In the genomic region with DNA sequence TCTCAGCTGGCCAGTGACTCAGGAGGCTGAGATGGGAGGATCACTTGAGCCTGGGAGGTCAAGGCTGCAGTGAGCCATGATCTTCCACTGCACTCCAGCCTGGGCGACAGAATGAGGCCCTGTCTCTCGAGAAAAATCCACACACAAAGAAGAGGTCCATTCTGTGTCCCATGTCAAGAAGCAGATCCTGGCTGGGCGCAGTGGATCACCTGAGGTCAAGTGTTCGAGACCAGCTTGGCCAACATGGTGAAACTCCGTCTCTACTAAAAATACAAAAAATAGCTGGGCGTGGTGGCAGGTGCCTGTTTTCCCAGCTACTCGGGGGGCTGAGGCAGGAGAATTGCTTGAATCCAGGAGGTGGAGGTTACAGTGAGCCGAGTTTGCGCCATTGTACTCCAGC, we compare ENCODE assay signal across 11 cellular contexts. TPM values are rescaled to one million over a fixed set of nuclear protein-coding genes. Genes with fewer than 3 reads are reported as not detected.
A peak's percentile ranks its signal among the peaks of the same experiment; 100 is the strongest.
DNase-seq lines count a peak whose midpoint lies in the region; ATAC-seq and TF ChIP-seq lines count a peak whose summit lies in the region.
"Not testable (repeated sequence)": the region's sequence is repeated elsewhere in the genome, so short reads cannot be mapped to it uniquely, and the experiment has no call there.
"Had no signal": no experiment of that assay in that cellular context is flagged by ENCODE, and none has a peak within 500 bp of the region (broad histone marks: within the 10 kb centered on the region; RNA-seq: fewer than 3 reads in every experiment).

No MANE protein-coding gene starts in this region.

- CTCF ChIA-PET in CD8-positive, alpha-beta T cell (lab: Charles Lee) = interaction anchor here (0.7 to 9.2 kb wide), 6 partner anchors 9 to 69 kb away, joined by 3 to 184 read pairs (median 4); a partner anchor contains a TSS
- CTCF ChIA-PET in T-cell (lab: Charles Lee) = interaction anchor here (0.6 to 1.9 kb wide), 2 partner anchors 13 to 42 kb away, joined by 6 to 8 read pairs; no protein-coding TSS in a partner anchor
- CTCF ChIA-PET in activated CD8-positive, alpha-beta T cell treated with anti-CD3 and anti-CD28 coated beads for 36 hours (lab: Charles Lee) = interaction anchor here (2.0 to 14.6 kb wide), 2 partner anchors 15 to 62 kb away, joined by 5 to 214 read pairs; a partner anchor contains a TSS
- CTCF ChIA-PET in activated naive CD4-positive, alpha-beta T cell treated with anti-CD3 and anti-CD28 coated beads for 36 hours (lab: Charles Lee) = interaction anchor here (1.7 to 14.8 kb wide), 3 partner anchors 11 to 13 kb away, joined by 4 to 234 read pairs (median 6); a partner anchor contains a TSS
- CTCF ChIA-PET in naive thymus-derived CD4-positive, alpha-beta T cell (lab: Charles Lee) = interaction anchor here (0.7 to 8.8 kb wide), 4 partner anchors 11 to 906 kb away, joined by 4 to 129 read pairs (median 6); a partner anchor contains a TSS

- H3K4me1 Mint-ChIP-seq in CD8-positive, alpha-beta T cell (ENCODE audit: low read depth) = peaks cover 90% of the 10 kb centered on the region
- peaks cover 90 to 96% (median 94%) of the 10 kb centered on the region in 3 donors for H3K4me1 Mint-ChIP-seq in T-cell
- H3K4me1 Mint-ChIP-seq in activated CD8-positive, alpha-beta T cell treated with anti-CD3 and anti-CD28 coated beads for 36 hours (ENCODE audit: low read depth) = peaks cover 84% of the 10 kb centered on the region
- H3K4me1 Mint-ChIP-seq in activated naive CD4-positive, alpha-beta T cell treated with anti-CD3 and anti-CD28 coated beads for 36 hours (ENCODE audit: low read depth) = peaks cover 86% of the 10 kb centered on the region
- H3K4me1 Mint-ChIP-seq in activated naive CD8-positive, alpha-beta T cell treated with anti-CD3 and anti-CD28 coated beads for 36 hours = peaks cover 77% of the 10 kb centered on the region
- peaks cover 71 to 95% (median 88%) of the 10 kb centered on the region in 7 donors for H3K4me1 Mint-ChIP-seq in naive thymus-derived CD4-positive, alpha-beta T cell
- H3K4me1 Mint-ChIP-seq in stimulated activated naive CD8-positive, alpha-beta T cell treated with anti-CD3 and anti-CD28 coated beads, Interleukin-15, Interleukin-2, amounts not matched to agents 100 ng/mL and 50 ng/mL, for 24 hours (ENCODE audit: low read depth) = peaks cover 88% of the 10 kb centered on the region

- H3K4me1 ChIP-seq in BLaER1 = peaks cover 20% of the 10 kb centered on the region
- peaks cover 99% of the 10 kb centered on the region for H3K4me1 ChIP-seq in CD8-positive, alpha-beta T cell (ENCODE audit: insufficient read depth, low read length)
- peaks cover 92 to 98% of the 10 kb centered on the region in 2 donors for H3K4me1 ChIP-seq in naive thymus-derived CD4-positive, alpha-beta T cell (ENCODE audit: control insufficient read depth in 2 of 2, insufficient read depth in 2 of 2, low read length in 2 of 2)

- POLR2A ChIA-PET in CD8-positive, alpha-beta T cell (lab: Charles Lee) = interaction anchor here (0.7 to 4.7 kb wide), 3 partner anchors 9 to 14 kb away, joined by 4 to 40 read pairs (median 5); a partner anchor contains a TSS
- POLR2A ChIA-PET in T-cell (lab: Charles Lee) = interaction anchor here in 1 of 2 donors (0.7 to 1.1 kb wide), 2 partner anchors 12 to 83 kb away, joined by 3 read pairs; no protein-coding TSS in a partner anchor
- POLR2A ChIA-PET in activated CD8-positive, alpha-beta T cell treated with anti-CD3 and anti-CD28 coated beads for 36 hours (lab: Charles Lee) = interaction anchor here (4.0 kb wide), 1 partner anchor 13 kb away, joined by 27 read pairs; no protein-coding TSS in a partner anchor
- POLR2A ChIA-PET in naive thymus-derived CD4-positive, alpha-beta T cell (lab: Charles Lee) = interaction anchor here (0.6 to 14.7 kb wide), 6 partner anchors 14 to 137 kb away, joined by 3 to 160 read pairs (median 4); a partner anchor contains a TSS

- H4K20me1 ChIP-seq in BLaER1 = peaks cover 41% of the 10 kb centered on the region

- not testable (repeated sequence) for DNase-seq in CD8-positive, alpha-beta T cell; T-cell; activated CD8-positive, alpha-beta T cell treated with anti-CD3 and anti-CD28 coated beads for 36 hours; activated naive CD4-positive, alpha-beta T cell treated with anti-CD3 and anti-CD28 coated beads for 36 hours; activated naive CD8-positive, alpha-beta T cell treated with anti-CD3 and anti-CD28 coated beads for 36 hours; naive thymus-derived CD4-positive, alpha-beta T cell

- not testable (repeated sequence) for H3K9ac ChIP-seq in BLaER1

- TF ChIP-seq CTCF in CD8-positive, alpha-beta T cell (IDR thresholded peaks at IDR 0.05); activated CD8-positive, alpha-beta T cell treated with anti-CD3 and anti-CD28 coated beads for 36 hours (IDR thresholded peaks at IDR 0.05): not testable (repeated sequence)

- H3K4me2 ChIP-seq in BLaER1 = peak overlapping the region; percentile 66; the same call in 1 of the 2 replicates

- not testable (repeated sequence) for H3K9me3 ChIP-seq in BLaER1; CD8-positive, alpha-beta T cell (ENCODE audit: low read length); naive thymus-derived CD4-positive, alpha-beta T cell (ENCODE audit: control insufficient read depth in 2 of 3, low read length in 3 of 3)

- H3K27me3 Mint-ChIP-seq in CD8-positive, alpha-beta T cell (ENCODE audit: low read depth); T-cell; activated CD8-positive, alpha-beta T cell treated with anti-CD3 and anti-CD28 coated beads for 36 hours; activated naive CD4-positive, alpha-beta T cell treated with anti-CD3 and anti-CD28 coated beads for 36 hours (ENCODE audit: low read depth); activated naive CD8-positive, alpha-beta T cell treated with anti-CD3 and anti-CD28 coated beads for 36 hours; naive thymus-derived CD4-positive, alpha-beta T cell; stimulated activated naive CD8-positive, alpha-beta T cell treated with anti-CD3 and anti-CD28 coated beads, Interleukin-15, Interleukin-2, amounts not matched to agents 100 ng/mL and 50 ng/mL, for 24 hours: not testable (repeated sequence)

- H3K27me3 ChIP-seq in BLaER1; CD8-positive, alpha-beta T cell (ENCODE audit: insufficient read depth, low read length); naive thymus-derived CD4-positive, alpha-beta T cell (ENCODE audit: control insufficient read depth in 2 of 2, insufficient read depth in 2 of 2, low read length in 2 of 2): not testable (repeated sequence)

- H3K27ac ChIP-seq in BLaER1 = not testable (repeated sequence)
- H3K27ac ChIP-seq in CD8-positive, alpha-beta T cell (ENCODE audit: low read depth, low read length) = peak overlapping the region; percentile 72
- H3K27ac ChIP-seq in naive thymus-derived CD4-positive, alpha-beta T cell (ENCODE audit: low read depth, low read length) = peak overlapping the region; percentile 63

- H3K4me3 ChIP-seq in BLaER1; CD8-positive, alpha-beta T cell (ENCODE audit: low read depth, low read length); naive thymus-derived CD4-positive, alpha-beta T cell (ENCODE audit: low read length): not testable (repeated sequence)

- not testable (repeated sequence) for H3K9me3 Mint-ChIP-seq in CD8-positive, alpha-beta T cell; T-cell; activated CD8-positive, alpha-beta T cell treated with anti-CD3 and anti-CD28 coated beads for 36 hours; activated naive CD4-positive, alpha-beta T cell treated with anti-CD3 and anti-CD28 coated beads for 36 hours; activated naive CD8-positive, alpha-beta T cell treated with anti-CD3 and anti-CD28 coated beads for 36 hours; naive thymus-derived CD4-positive, alpha-beta T cell; stimulated activated naive CD8-positive, alpha-beta T cell treated with anti-CD3 and anti-CD28 coated beads, Interleukin-15, Interleukin-2, amounts not matched to agents 100 ng/mL and 50 ng/mL, for 24 hours

- H3K4me3 Mint-ChIP-seq in CD8-positive, alpha-beta T cell = peak overlapping the region; percentile 29
- H3K4me3 Mint-ChIP-seq in T-cell = peak overlapping the region in 2 of 3 donors; percentile 34 to 82
- not testable (repeated sequence) for H3K4me3 Mint-ChIP-seq in activated CD8-positive, alpha-beta T cell treated with anti-CD3 and anti-CD28 coated beads for 36 hours; activated naive CD4-positive, alpha-beta T cell treated with anti-CD3 and anti-CD28 coated beads for 36 hours; activated naive CD8-positive, alpha-beta T cell treated with anti-CD3 and anti-CD28 coated beads for 36 hours; stimulated activated naive CD8-positive, alpha-beta T cell treated with anti-CD3 and anti-CD28 coated beads, Interleukin-15, Interleukin-2, amounts not matched to agents 100 ng/mL and 50 ng/mL, for 24 hours
- H3K4me3 Mint-ChIP-seq in naive thymus-derived CD4-positive, alpha-beta T cell = peak overlapping the region; percentile 32 to 98 (median 55)

- peaks cover 91% of the 10 kb centered on the region for H3K36me3 Mint-ChIP-seq in CD8-positive, alpha-beta T cell
- H3K36me3 Mint-ChIP-seq in T-cell = peaks cover 82% of the 10 kb centered on the region
- H3K36me3 Mint-ChIP-seq in activated CD8-positive, alpha-beta T cell treated with anti-CD3 and anti-CD28 coated beads for 36 hours (ENCODE audit: low read depth) = peaks cover 85% of the 10 kb centered on the region
- H3K36me3 Mint-ChIP-seq in activated naive CD4-positive, alpha-beta T cell treated with anti-CD3 and anti-CD28 coated beads for 36 hours (ENCODE audit: low read depth) = peaks cover 70% of the 10 kb centered on the region
- H3K36me3 Mint-ChIP-seq in activated naive CD8-positive, alpha-beta T cell treated with anti-CD3 and anti-CD28 coated beads for 36 hours = peaks cover 76% of the 10 kb centered on the region
- peaks cover 28 to 77% (median 66%) of the 10 kb centered on the region in 5 donors for H3K36me3 Mint-ChIP-seq in naive thymus-derived CD4-positive, alpha-beta T cell
- H3K36me3 Mint-ChIP-seq in stimulated activated naive CD8-positive, alpha-beta T cell treated with anti-CD3 and anti-CD28 coated beads, Interleukin-15, Interleukin-2, amounts not matched to agents 100 ng/mL and 50 ng/mL, for 24 hours (ENCODE audit: low read depth) = peaks cover 77% of the 10 kb centered on the region

- peaks cover 100% of the 10 kb centered on the region for H3K36me3 ChIP-seq in BLaER1
- H3K36me3 ChIP-seq in CD8-positive, alpha-beta T cell (ENCODE audit: insufficient read depth, low read length) = peaks cover 43% of the 10 kb centered on the region
- peaks cover 35 to 65% (median 36%) of the 10 kb centered on the region in 3 experiments for H3K36me3 ChIP-seq in naive thymus-derived CD4-positive, alpha-beta T cell (ENCODE audit: control insufficient read depth in 2 of 3, insufficient read depth in 3 of 3, low read length in 3 of 3)

- intact Hi-C loops in CD8-positive, alpha-beta T cell (cut with DNase I, micrococcal nuclease); activated naive CD4-positive, alpha-beta T cell treated with anti-CD3 and anti-CD28 coated beads for 36 hours (cut with micrococcal nuclease); naive thymus-derived CD4-positive, alpha-beta T cell (cut with micrococcal nuclease): not testable (repeated sequence)
- intact Hi-C loops in activated CD8-positive, alpha-beta T cell treated with anti-CD3 and anti-CD28 coated beads for 36 hours (cut with micrococcal nuclease) = loop anchor here (10.0 kb wide), 1 partner anchor 133 kb away; no protein-coding TSS in a partner anchor

- peak overlapping the region; percentile 84 for H3K27ac Mint-ChIP-seq in CD8-positive, alpha-beta T cell
- peak overlapping the region; percentile 99 for H3K27ac Mint-ChIP-seq in T-cell
- peak overlapping the region; percentile 23 for H3K27ac Mint-ChIP-seq in activated CD8-positive, alpha-beta T cell treated with anti-CD3 and anti-CD28 coated beads for 36 hours
- H3K27ac Mint-ChIP-seq in activated naive CD4-positive, alpha-beta T cell treated with anti-CD3 and anti-CD28 coated beads for 36 hours = peak overlapping the region; percentile 57
- H3K27ac Mint-ChIP-seq in activated naive CD8-positive, alpha-beta T cell treated with anti-CD3 and anti-CD28 coated beads for 36 hours = peak overlapping the region; percentile 92
- H3K27ac Mint-ChIP-seq in naive thymus-derived CD4-positive, alpha-beta T cell = peak overlapping the region; percentile 36 to 100 (median 94)
- H3K27ac Mint-ChIP-seq in stimulated activated naive CD8-positive, alpha-beta T cell treated with anti-CD3 and anti-CD28 coated beads, Interleukin-15, Interleukin-2, amounts not matched to agents 100 ng/mL and 50 ng/mL, for 24 hours = peak overlapping the region; percentile 43

- not testable (repeated sequence) for ATAC-seq in CD8-positive, alpha-beta T cell; T-cell (replicated peaks in 1 of 4); activated CD8-positive, alpha-beta T cell treated with anti-CD3 and anti-CD28 coated beads for 36 hours; naive thymus-derived CD4-positive, alpha-beta T cell

RNA-seq across cellular contexts. Expression of a gene that starts 16.0 kb away (rescaled TPM):
- total RNA-seq in CD8-positive, alpha-beta T cell = 10 to 100 TPM; 51.1 to 58.4 TPM
- 100 to 1,000 TPM; 142 to 172 (median 149) TPM for total RNA-seq in T-cell
- 10 to 100 TPM; 52.2 to 54.7 TPM for total RNA-seq in activated CD8-positive, alpha-beta T cell treated with anti-CD3 and anti-CD28 coated beads for 36 hours
- total RNA-seq in activated naive CD4-positive, alpha-beta T cell treated with anti-CD3 and anti-CD28 coated beads for 36 hours = 10 to 100 TPM; 28.2 to 28.7 TPM
- 10 to 100 TPM; 64.9 to 66.4 TPM for total RNA-seq in activated naive CD8-positive, alpha-beta T cell treated with anti-CD3 and anti-CD28 coated beads for 36 hours
- total RNA-seq in naive thymus-derived CD4-positive, alpha-beta T cell = 100 to 1,000 TPM; 105 to 130 (median 117) TPM
- 10 to 100 TPM; 49.2 to 89.4 TPM for polyA plus RNA-seq in naive thymus-derived CD4-positive, alpha-beta T cell

RNA-seq across cellular contexts. Expression of a gene that starts 20.5 kb away (rescaled TPM):
- not detected for total RNA-seq in CD8-positive, alpha-beta T cell
- total RNA-seq in T-cell = not detected
- under 1 TPM in 1 of 2 experiments, not detected in 1; 0.14 TPM for total RNA-seq in activated CD8-positive, alpha-beta T cell treated with anti-CD3 and anti-CD28 coated beads for 36 hours
- not detected for total RNA-seq in activated naive CD4-positive, alpha-beta T cell treated with anti-CD3 and anti-CD28 coated beads for 36 hours
- not detected for total RNA-seq in activated naive CD8-positive, alpha-beta T cell treated with anti-CD3 and anti-CD28 coated beads for 36 hours
- under 1 TPM in 1 of 5 experiments, not detected in 4; 0.59 TPM for total RNA-seq in naive thymus-derived CD4-positive, alpha-beta T cell
- not detected for polyA plus RNA-seq in naive thymus-derived CD4-positive, alpha-beta T cell
- total RNA-seq: A673, H9 had no signal
- polyA plus RNA-seq: BJ had no signal

Comparison
In these comparisons a context has a peak if more than half of its experiments do, and no peak if none do; other contexts are left out.
1. H3K27ac Mint-ChIP-seq: peak in every context shown above with its lines; median percentile 99 in T-cell; 94 in naive thymus-derived CD4-positive, alpha-beta T cell; 92 in activated naive CD8-positive, alpha-beta T cell treated with anti-CD3 and anti-CD28 coated beads for 36 hours; 84 in CD8-positive, alpha-beta T cell; 57 in activated naive CD4-positive, alpha-beta T cell treated with anti-CD3 and anti-CD28 coated beads for 36 hours; 43 in stimulated activated naive CD8-positive, alpha-beta T cell treated with anti-CD3 and anti-CD28 coated beads, Interleukin-15, Interleukin-2, amounts not matched to agents 100 ng/mL and 50 ng/mL, for 24 hours; 23 in activated CD8-positive, alpha-beta T cell treated with anti-CD3 and anti-CD28 coated beads for 36 hours.